In the genomic region with DNA sequence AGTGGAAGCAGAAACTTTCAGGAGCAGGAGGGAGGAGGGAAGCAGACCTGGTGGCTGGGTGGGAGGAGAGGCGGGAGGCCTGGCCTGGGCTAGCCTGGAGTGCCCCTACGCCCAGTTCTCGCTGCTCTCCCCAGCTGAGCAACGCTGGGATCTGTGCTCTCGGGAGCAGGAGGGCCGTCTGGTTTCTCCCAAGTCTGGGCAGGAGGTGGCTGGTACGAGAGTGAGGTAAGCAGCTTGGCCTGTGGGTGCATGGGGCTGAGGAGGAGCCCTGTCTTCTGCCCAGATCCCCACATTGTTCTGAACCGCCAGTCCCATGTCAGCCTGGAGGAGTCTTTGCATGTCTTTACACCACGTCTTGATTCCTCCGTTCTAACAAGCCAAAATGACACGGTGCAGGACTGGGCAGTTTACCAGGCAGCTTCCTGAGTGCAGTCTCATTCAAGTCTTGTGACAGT, we compare ENCODE assay signal across 12 cellular contexts. TPM values are rescaled to one million over a fixed set of nuclear protein-coding genes. Genes with fewer than 3 reads are reported as not detected.
DNase-seq lines count a peak whose midpoint lies in the region; ATAC-seq and TF ChIP-seq lines count a peak whose summit lies in the region.
"Had no signal": no experiment of that assay in that cellular context is flagged by ENCODE, and none has a peak within 500 bp of the region (broad histone marks: within the 10 kb centered on the region; RNA-seq: fewer than 3 reads in every experiment).

No MANE protein-coding gene starts in this region.

- no peak overlapping the region for H3K27ac ChIP-seq in mammary epithelial cell (ENCODE audit: insufficient read depth, low read depth, low read length)
- no peak overlapping the region for H3K27ac ChIP-seq in fibroblast of lung (ENCODE audit: insufficient read depth, low read length)
- peak overlapping the region; percentile 53 for H3K27ac ChIP-seq in muscle layer of colon (ENCODE audit: low read depth, low read length)
- H3K27ac ChIP-seq: thoracic aorta had no signal

- dilution Hi-C loops in mammary epithelial cell (cut with HindIII; ENCODE audit: low sequenced_read_pairs) = no loop called here

- H3K9me3 Mint-ChIP-seq in MCF 10A (ENCODE audit: unreplicated experiment) = no peaks in the 10 kb centered on the region

- BruUV-seq in mammary epithelial cell (replicated peaks; lab: Mats Ljungman, UMichigan) (no TSS peak), MCF 10A (replicated peaks; lab: Mats Ljungman, UMichigan) (no TSS peak)

- H2AFZ ChIP-seq in mammary epithelial cell (ENCODE audit: low read depth, low read length) (peak overlapping the region; percentile 68), fibroblast of lung (ENCODE audit: low read length) (no peak overlapping the region)

- POLR2A ChIA-PET in MCF 10A (lab: Yijun Ruan, JAX) = interaction anchor here (0.6 kb wide), 1 partner anchor 60 kb away, joined by 3 read pairs; no protein-coding TSS in a partner anchor

- H3K36me3 ChIP-seq in mammary epithelial cell (ENCODE audit: insufficient read depth, low read length) = no peaks in the 10 kb centered on the region
- no peaks in the 10 kb centered on the region for H3K36me3 ChIP-seq in fibroblast of lung (ENCODE audit: control insufficient read depth, insufficient read depth, low read length)
- H3K36me3 ChIP-seq in muscle layer of colon (ENCODE audit: insufficient read depth, low read length) = no peaks in the 10 kb centered on the region
- H3K36me3 ChIP-seq: thoracic aorta had no signal

- H3K9ac ChIP-seq in mammary epithelial cell (ENCODE audit: insufficient read depth, low read length) (no peak overlapping the region), fibroblast of lung (ENCODE audit: insufficient read depth, low read length) (no peak overlapping the region), muscle layer of colon (ENCODE audit: low read length) (no peak overlapping the region)

- CTCF ChIA-PET in mammary epithelial cell (lab: Charles Lee; ENCODE audit: low non-redundant PET) (no interaction called here), MCF 10A (lab: Yijun Ruan, JAX) (no interaction called here)

- H3K4me1 Mint-ChIP-seq in MCF 10A (ENCODE audit: insufficient read depth, unreplicated experiment) = peaks cover 15% of the 10 kb centered on the region

- intact Hi-C loops in mammary epithelial cell (cut with micrococcal nuclease) = no loop called here
- intact Hi-C loops in MCF 10A (cut with micrococcal nuclease) = no loop called here

- ATAC-seq in HG03159 (IDR thresholded peaks at IDR 0.05; ENCODE audit: unreplicated experiment) = no peak

- H3K36me3 Mint-ChIP-seq in MCF 10A (ENCODE audit: insufficient read depth, unreplicated experiment) = no peaks in the 10 kb centered on the region
- H3K36me3 Mint-ChIP-seq: activated naive CD8-positive, alpha-beta T cell had no signal

- no peak overlapping the region for H3K27ac Mint-ChIP-seq in MCF 10A (ENCODE audit: low read depth, unreplicated experiment)
- H3K27ac Mint-ChIP-seq: activated naive CD8-positive, alpha-beta T cell had no signal

- no peak for TF ChIP-seq CTCF in mammary epithelial cell (conservative IDR thresholded peaks at IDR 0.05 in 1 of 2, IDR thresholded peaks at IDR 0.05 in 1 of 2; ENCODE audit: extremely low read depth in 1 of 2, insufficient read depth in 1 of 2, low read depth in 1 of 2, low read length in 2 of 2)
- no peak for TF ChIP-seq CTCF in MCF 10A (IDR thresholded peaks at IDR 0.05; ENCODE audit: unreplicated experiment)
- no peak for TF ChIP-seq CTCF in fibroblast of lung (conservative IDR thresholded peaks at IDR 0.05 in 1 of 2, IDR thresholded peaks at IDR 0.05 in 1 of 2; ENCODE audit: low read depth in 1 of 2, low read length in 2 of 2)

- DNase-seq in mammary epithelial cell (peak; percentile 84), MCF 10A (ENCODE audit: unreplicated experiment) (no peak), fibroblast of lung (ENCODE audit: low read depth in 2 of 2) (peak; percentile 23 to 36), NCI-H345 treated with DMSO at 0.1 percent for 48 hours (lab: John Stamatoyannopoulos, UW; ENCODE audit: unreplicated experiment) (no peak), mucosa of gallbladder (ENCODE audit: low spot score) (no peak)
- no peak for DNase-seq in activated naive CD4-positive, alpha-beta T cell treated with Interleukin-2 at 50 U/mL for 16 hours
- DNase-seq: activated CD4-positive, alpha-beta T cell treated with anti-CD3 and anti-CD28 coated beads for 4 hours; NCI-H1436 had no signal

- H3K27me3 Mint-ChIP-seq in MCF 10A (ENCODE audit: insufficient read depth, unreplicated experiment) = peaks cover under 1% of the 10 kb centered on the region
- H3K27me3 Mint-ChIP-seq: activated naive CD8-positive, alpha-beta T cell had no signal

- 1% methylated on average over 8 of the region's 11 CpGs for WGBS in mammary epithelial cell (ENCODE audit: low coverage, missing lambda C conversion rate)

- H3K4me3 ChIP-seq in mammary epithelial cell (replicated peaks in 1 of 3; ENCODE audit: insufficient read depth in 1 of 3, low read depth in 2 of 3, low read length in 3 of 3) (no peak overlapping the region), fibroblast of lung (replicated peaks in 1 of 4; ENCODE audit: control extremely low read depth in 1 of 4, insufficient read depth in 1 of 4, low read depth in 3 of 4, low read length in 4 of 4) (no peak overlapping the region), muscle layer of colon (ENCODE audit: low read depth in 1 of 2, low read length in 2 of 2) (no peak overlapping the region)
- H3K4me3 ChIP-seq: thoracic aorta had no signal

- H3K9me3 ChIP-seq in mammary epithelial cell (replicated peaks; ENCODE audit: insufficient read depth, low read length) (no peaks in the 10 kb centered on the region), fibroblast of lung (ENCODE audit: control insufficient read depth, insufficient read depth, low read depth, low read length) (no peaks in the 10 kb centered on the region), muscle layer of colon (ENCODE audit: low read length) (no peaks in the 10 kb centered on the region)
- H3K9me3 ChIP-seq: thoracic aorta had no signal

- H3K4me2 ChIP-seq in mammary epithelial cell (ENCODE audit: insufficient read depth, low read depth, low read length) (peak overlapping the region; percentile 56), fibroblast of lung (ENCODE audit: extremely low read depth, insufficient read depth, low read length) (peak overlapping the region; percentile 20)

- H3K27me3 ChIP-seq in mammary epithelial cell (ENCODE audit: insufficient read depth, low read length) (no peaks in the 10 kb centered on the region), fibroblast of lung (ENCODE audit: control insufficient read depth, insufficient read depth, low read length) (peaks cover 3% of the 10 kb centered on the region), muscle layer of colon (ENCODE audit: control insufficient read depth in 1 of 2, insufficient read depth in 2 of 2, low read length in 2 of 2) (no peaks in the 10 kb centered on the region)

- no peak overlapping the region for H3K4me3 Mint-ChIP-seq in MCF 10A (ENCODE audit: unreplicated experiment)
- H3K4me3 Mint-ChIP-seq: activated naive CD8-positive, alpha-beta T cell had no signal

- H4K20me1 ChIP-seq in mammary epithelial cell (ENCODE audit: insufficient read depth, low read length) (no peaks in the 10 kb centered on the region), fibroblast of lung (ENCODE audit: control insufficient read depth, extremely low read depth, insufficient read depth, low read length) (no peaks in the 10 kb centered on the region)

- no peaks in the 10 kb centered on the region for H3K79me2 ChIP-seq in mammary epithelial cell (ENCODE audit: insufficient read depth, low read length)
- H3K79me2 ChIP-seq in fibroblast of lung (ENCODE audit: control insufficient read depth, insufficient read depth, low read length) = no peaks in the 10 kb centered on the region

- in situ Hi-C loops in mammary epithelial cell (cut with MboI; ENCODE audit: low sequenced_read_pairs in 2 of 2) = no loop called here

- H3K4me1 ChIP-seq in mammary epithelial cell (ENCODE audit: insufficient read depth, low read length) (peaks cover 23% of the 10 kb centered on the region), fibroblast of lung (ENCODE audit: control insufficient read depth, extremely low read depth, insufficient read depth, low read length) (peaks cover 12% of the 10 kb centered on the region), muscle layer of colon (ENCODE audit: insufficient read depth, low read length) (peaks cover 78% of the 10 kb centered on the region)

RNA-seq across cellular contexts. Expression of a gene that starts 15.0 kb away (rescaled TPM):
- total RNA-seq in mammary epithelial cell (100 to 1,000 TPM in 1 of 2 donors, 10 to 100 TPM in 1; 78.4 to 103 TPM), MCF 10A (2022) (15.5 and 17.0 TPM in 2 replicates), fibroblast of lung (5.6 and 16.5 TPM in 2 replicates), mucosa of gallbladder (114 TPM)
- polyA plus RNA-seq in mammary epithelial cell (60.0 TPM), fibroblast of lung (13.4 and 14.6 TPM in 2 replicates)
- polyA minus RNA-seq in mammary epithelial cell (122 TPM), fibroblast of lung (ENCODE audit: low replicate concordance) (52.2 and 67.8 TPM in 2 replicates)
- polyA plus RNA-seq in fibroblast of lung (2012) = 16.8 and 21.4 TPM in 2 replicates

Comparison
In these comparisons a context has a peak if more than half of its experiments do, and no peak if none do; other contexts are left out.
1. DNase-seq: peak in mammary epithelial cell (single experiment) and fibroblast of lung (2 of 2); none in MCF 10A (single experiment), activated naive CD4-positive, alpha-beta T cell treated with Interleukin-2 at 50 U/mL for 16 hours (single experiment), NCI-H345 treated with DMSO at 0.1 percent for 48 hours (single experiment) and mucosa of gallbladder (single experiment).